In genomic region chr4:178955614-178956013, GRCh38 we compare ENCODE assay signal across 33 cellular contexts.
"Had no signal": no experiment of that assay in that cellular context is flagged by ENCODE, and none has a peak within 500 bp of the region (broad histone marks: within the 10 kb centered on the region; RNA-seq: fewer than 3 reads in every experiment).

No MANE protein-coding gene starts in this region.

- H3K27ac ChIP-seq: adrenal gland, ascending aorta, body of pancreas, brain microvascular endothelial cell, breast epithelium, cardiac muscle cell had no signal

- H3K27me3 ChIP-seq: adrenal gland, ascending aorta, body of pancreas, brain microvascular endothelial cell, breast epithelium, cardiac muscle cell had no signal

- ATAC-seq: activated naive CD4-positive, alpha-beta T cell treated with anti-CD3 and anti-CD28 coated beads, Interleukin-2, amount 50 U/mL, for 72 hours; activated naive CD8-positive, alpha-beta T cell treated with anti-CD3 and anti-CD28 coated beads, Interleukin-2, amount 50 U/mL, for 24 hours; activated T-cell treated with anti-CD3 and anti-CD28 coated beads, Interleukin-2, amount 50 U/mL, for 4 hours; activated T-cell treated with anti-CD3 and anti-CD28 coated beads, Interleukin-2, amount 50 U/mL, for 72 hours; activated T-helper 17 cell treated with anti-CD3 and anti-CD28 coated beads, Interleukin-2, amount 50 U/mL, for 72 hours; body of pancreas had no signal

- H3K9me3 ChIP-seq: adrenal gland, ascending aorta, body of pancreas, breast epithelium had no signal

- H3K36me3 ChIP-seq: adrenal gland, ascending aorta, brain microvascular endothelial cell, breast epithelium, cardiac muscle cell had no signal

- DNase-seq: activated effector memory CD4-positive, alpha-beta T cell treated with anti-CD3 and anti-CD28 coated beads, Interleukin-2, amount 50 U/mL, for 16 hours; activated effector memory CD4-positive, alpha-beta T cell treated with Interleukin-2 at 50 U/mL for 16 hours; activated gamma-delta T cell; activated gamma-delta T cell treated with Interleukin-2 at 50 U/mL for 16 hours; activated naive CD4-positive, alpha-beta T cell; activated naive CD4-positive, alpha-beta T cell treated with anti-CD3 and anti-CD28 coated beads for 36 hours; activated naive CD4-positive, alpha-beta T cell treated with anti-CD3 and anti-CD28 coated beads, Interleukin-2, amount 10 ng/mL, durations not matched to agents 7 days and 5 days; activated naive CD4-positive, alpha-beta T cell treated with anti-CD3 and anti-CD28 coated beads, Interleukin-2, amount 50 U/mL, for 16 hours; activated naive CD4-positive, alpha-beta T cell treated with Interleukin-2 at 50 U/mL for 16 hours; activated naive CD8-positive, alpha-beta T cell treated with anti-CD3 and anti-CD28 coated beads for 36 hours; activated naive CD8-positive, alpha-beta T cell treated with anti-CD3 and anti-CD28 coated beads, Interleukin-2, amount 10 ng/mL, durations not matched to agents 7 days and 5 days; activated naive CD8-positive, alpha-beta T cell treated with anti-CD3 and anti-CD28 coated beads, Interleukin-2, amount 50 U/mL, for 24 hours; activated T-cell treated with anti-CD3 and anti-CD28 coated beads, Interleukin-2, amount 50 U/mL, for 24 hours; activated T-cell treated with anti-CD3 and anti-CD28 coated beads, Interleukin-2, amount 50 U/mL, for 4 hours; activated T-cell treated with anti-CD3 and anti-CD28 coated beads, Interleukin-2, amount 50 U/mL, for 48 hours; activated T-cell treated with anti-CD3 and anti-CD28 coated beads, Interleukin-2, amount 50 U/mL, for 72 hours; adrenal gland; amniotic stem cell; amygdala; anterior cingulate cortex; aorta; body of pancreas; brain microvascular endothelial cell; caudate nucleus; central memory CD4-positive, alpha-beta T cell; cerebellar nuclear complex had no signal

- FAIRE-seq: astrocyte, colon had no signal

- H3K4me3 ChIP-seq: adrenal gland, ascending aorta, body of pancreas, breast epithelium, cardiac muscle cell had no signal

- H3K4me1 ChIP-seq: adrenal gland, ascending aorta, body of pancreas, breast epithelium had no signal
